ENCODE assay signal across 25 cellular contexts in genomic region chr7:105748701-105749100, GRCh38.
DNase-seq lines count a peak whose midpoint lies in the region; ATAC-seq and TF ChIP-seq lines count a peak whose summit lies in the region.
"Had no signal": no experiment of that assay in that cellular context is flagged by ENCODE, and none has a peak within 500 bp of the region (broad histone marks: within the 10 kb centered on the region; RNA-seq: fewer than 3 reads in every experiment).

No MANE protein-coding gene starts in this region.

- intact Hi-C loops in dorsolateral prefrontal cortex (cut with DNase I): no loop called here

- H2AFZ ChIP-seq in neural progenitor cell (replicated peaks): no peak overlapping the region
- H2AFZ ChIP-seq: parathyroid adenoma had no signal

- no peaks in the 10 kb centered on the region for H3K4me1 ChIP-seq in CD4-positive, CD25-positive, alpha-beta regulatory T cell (ENCODE audit: control insufficient read depth, insufficient read depth, low read length, poor library complexity, severe bottlenecking)
- H3K4me1 ChIP-seq in HUES64 (ENCODE audit: insufficient read depth, low read length) (peaks cover 19% of the 10 kb centered on the region), neural progenitor cell (peaks cover 27% of the 10 kb centered on the region)
- H3K4me1 ChIP-seq: BE2C, gastrocnemius medialis, parathyroid adenoma, testis had no signal

- H3F3A ChIP-seq in neural progenitor cell (ENCODE audit: low read depth): peaks cover 15% of the 10 kb centered on the region

- H3K27me3 ChIP-seq in CD4-positive, CD25-positive, alpha-beta regulatory T cell (ENCODE audit: control insufficient read depth, insufficient read depth, low read length): no peaks in the 10 kb centered on the region
- H3K27me3 ChIP-seq in HUES64 (ENCODE audit: insufficient read depth, low read length) (no peaks in the 10 kb centered on the region), neural progenitor cell (no peaks in the 10 kb centered on the region), dorsolateral prefrontal cortex (no peaks in the 10 kb centered on the region)
- H3K27me3 ChIP-seq: BE2C, gastrocnemius medialis, testis had no signal

- H3K4me3 ChIP-seq in CD4-positive, CD25-positive, alpha-beta regulatory T cell (ENCODE audit: low read depth, low read length): no peak overlapping the region
- H3K4me3 ChIP-seq in HUES64 (ENCODE audit: low read length) (no peak overlapping the region), neural progenitor cell (no peak overlapping the region), dorsolateral prefrontal cortex (no peak overlapping the region)
- H3K4me3 ChIP-seq: gastrocnemius medialis, skin epidermis, testis had no signal

- ATAC-seq in CD4-positive, CD25-positive, alpha-beta regulatory T cell (ENCODE audit: low read depth in 2 of 2): no peak
- no peak for ATAC-seq in GM19463 (IDR thresholded peaks at IDR 0.05; ENCODE audit: unreplicated experiment)
- ATAC-seq: activated CD4-positive, CD25-positive, alpha-beta regulatory T cell treated with anti-CD3 and anti-CD28 coated beads, Interleukin-2, amount 50 U/mL, for 24 hours; activated T-cell treated with anti-CD3 and anti-CD28 coated beads, Interleukin-2, amount 50 U/mL, for 72 hours; gastrocnemius medialis; T-helper 17 cell had no signal

- H3K9ac ChIP-seq in HUES64 (ENCODE audit: low read depth, low read length) (no peak overlapping the region), neural progenitor cell (no peak overlapping the region)
- H3K9ac ChIP-seq: parathyroid adenoma had no signal

- no peaks in the 10 kb centered on the region for H3K9me3 ChIP-seq in CD4-positive, CD25-positive, alpha-beta regulatory T cell (ENCODE audit: control insufficient read depth in 2 of 2, low read length in 2 of 2)
- H3K9me3 ChIP-seq in HUES64 (ENCODE audit: insufficient read depth, low read depth, low read length) (no peaks in the 10 kb centered on the region), neural progenitor cell (ENCODE audit: low read depth) (no peaks in the 10 kb centered on the region)
- H3K9me3 ChIP-seq: BE2C, gastrocnemius medialis, testis had no signal

- peak overlapping the region in 2 of 3 donors; percentile 1 to 73 for H3K27ac Mint-ChIP-seq in CD4-positive, CD25-positive, alpha-beta regulatory T cell
- no peak overlapping the region for H3K27ac Mint-ChIP-seq in chondrocyte (ENCODE audit: unreplicated experiment)
- no peak overlapping the region for H3K27ac Mint-ChIP-seq in neural progenitor cell
- H3K27ac Mint-ChIP-seq: activated T-cell treated with anti-CD3 and anti-CD28 coated beads, Interleukin-2, amount 50 U/mL, for 72 hours; stimulated activated naive CD8-positive, alpha-beta T cell treated with anti-CD3 and anti-CD28 coated beads, Interleukin-15, Interleukin-2, amounts not matched to agents 100 ng/mL and 50 ng/mL, for 24 hours; T-helper 17 cell had no signal

- peaks cover 32% of the 10 kb centered on the region for H3K36me3 Mint-ChIP-seq in CD4-positive, CD25-positive, alpha-beta regulatory T cell
- H3K36me3 Mint-ChIP-seq in chondrocyte (ENCODE audit: low read depth) (peaks cover 5% of the 10 kb centered on the region), neural progenitor cell (peaks cover 7% of the 10 kb centered on the region)

- no peaks in the 10 kb centered on the region for H3K27me3 Mint-ChIP-seq in CD4-positive, CD25-positive, alpha-beta regulatory T cell
- H3K27me3 Mint-ChIP-seq in chondrocyte (ENCODE audit: low read depth) (no peaks in the 10 kb centered on the region), neural progenitor cell (ENCODE audit: insufficient read depth, low read depth) (no peaks in the 10 kb centered on the region)
- H3K27me3 Mint-ChIP-seq: brain; stimulated activated naive CD8-positive, alpha-beta T cell treated with anti-CD3 and anti-CD28 coated beads, Interleukin-15, Interleukin-2, amounts not matched to agents 100 ng/mL and 50 ng/mL, for 24 hours had no signal

- no peak for DNase-seq in CD4-positive, CD25-positive, alpha-beta regulatory T cell
- DNase-seq in chondrocyte (ENCODE audit: low spot score) (no peak), neural progenitor cell (ENCODE audit: low spot score) (peak; percentile 31), dorsolateral prefrontal cortex (no peak)
- no peak for DNase-seq in activated naive CD4-positive, alpha-beta T cell (lab: John Stamatoyannopoulos, UW)
- DNase-seq: ACHN; activated CD4-positive, alpha-beta T cell treated with anti-CD3 and anti-CD28 coated beads, Interleukin-2, amount 50 U/mL, for 48 hours; activated T-cell treated with anti-CD3 and anti-CD28 coated beads, Interleukin-2, amount 50 U/mL, for 72 hours; BE2C; gastrocnemius medialis; NCI-H1105; NCI-H1930; NCI-H524; NK-92 treated with Interleukin-12 subunit alpha and Interleukin-12 subunit beta, amount 100 ng/mL, for 24 hours; retina; Right ventricle myocardium superior; T-helper 17 cell; testis had no signal

- H3K4me1 Mint-ChIP-seq in CD4-positive, CD25-positive, alpha-beta regulatory T cell: peaks cover 10 to 20% (median 14%) of the 10 kb centered on the region in 4 donors
- H3K4me1 Mint-ChIP-seq in chondrocyte (ENCODE audit: low read depth) (peaks cover 9% of the 10 kb centered on the region), neural progenitor cell (peaks cover 20% of the 10 kb centered on the region)

- H3K9me3 Mint-ChIP-seq in CD4-positive, CD25-positive, alpha-beta regulatory T cell: no peaks in the 10 kb centered on the region
- H3K9me3 Mint-ChIP-seq in chondrocyte (ENCODE audit: low read depth) (no peaks in the 10 kb centered on the region), neural progenitor cell (no peaks in the 10 kb centered on the region)
- H3K9me3 Mint-ChIP-seq: activated T-cell treated with anti-CD3 and anti-CD28 coated beads, Interleukin-2, amount 50 U/mL, for 72 hours; brain; stimulated activated naive CD8-positive, alpha-beta T cell treated with anti-CD3 and anti-CD28 coated beads, Interleukin-15, Interleukin-2, amounts not matched to agents 100 ng/mL and 50 ng/mL, for 24 hours had no signal

- WGBS in HUES64: 63% methylated on average over 3 of the region's 4 CpGs

- H3K4me2 ChIP-seq in neural progenitor cell: peak overlapping the region; percentile 27

- H3K4me3 Mint-ChIP-seq in CD4-positive, CD25-positive, alpha-beta regulatory T cell: no peak overlapping the region
- H3K4me3 Mint-ChIP-seq in chondrocyte (ENCODE audit: unreplicated experiment) (no peak overlapping the region), neural progenitor cell (no peak overlapping the region)
- H3K4me3 Mint-ChIP-seq: activated T-cell treated with anti-CD3 and anti-CD28 coated beads, Interleukin-2, amount 50 U/mL, for 72 hours; brain; stimulated activated naive CD8-positive, alpha-beta T cell treated with anti-CD3 and anti-CD28 coated beads, Interleukin-15, Interleukin-2, amounts not matched to agents 100 ng/mL and 50 ng/mL, for 24 hours; T-helper 17 cell had no signal

- H3K27ac ChIP-seq in CD4-positive, CD25-positive, alpha-beta regulatory T cell (ENCODE audit: insufficient read depth, low read length, poor library complexity, severe bottlenecking): no peak overlapping the region
- peak overlapping the region; percentile 59 for H3K27ac ChIP-seq in HUES64 (ENCODE audit: low read depth, low read length)
- peak overlapping the region; percentile 46 for H3K27ac ChIP-seq in neural progenitor cell
- no peak overlapping the region for H3K27ac ChIP-seq in dorsolateral prefrontal cortex
- H3K27ac ChIP-seq: gastrocnemius medialis, parathyroid adenoma, skin epidermis, testis had no signal

- H3K36me3 ChIP-seq in CD4-positive, CD25-positive, alpha-beta regulatory T cell (ENCODE audit: control insufficient read depth, insufficient read depth, low read length): peaks cover 23% of the 10 kb centered on the region
- H3K36me3 ChIP-seq in HUES64 (ENCODE audit: insufficient read depth, low read length) (no peaks in the 10 kb centered on the region; the same call in 1 of the 2 replicates), neural progenitor cell (no peaks in the 10 kb centered on the region)
- H3K36me3 ChIP-seq: BE2C, gastrocnemius medialis had no signal

- TF ChIP-seq CTCF in chondrocyte (IDR thresholded peaks at IDR 0.05) (peak; percentile 34), neural progenitor cell (IDR thresholded peaks at IDR 0.05) (peak; percentile 7), dorsolateral prefrontal cortex (IDR thresholded peaks at IDR 0.05 in 54 of 56, conservative IDR thresholded peaks at IDR 0.05 in 2 of 56; ENCODE audit: low read depth in 1 of 56, partially characterized antibody in 56 of 56) (no peak)

- peaks cover 41% of the 10 kb centered on the region for H4K20me1 ChIP-seq in neural progenitor cell (ENCODE audit: low read depth)

- no peaks in the 10 kb centered on the region for H3K79me2 ChIP-seq in neural progenitor cell (ENCODE audit: low read depth)

Comparison
In these comparisons a context has a peak if more than half of its experiments do, and no peak if none do; other contexts are left out.
1. H3K27ac ChIP-seq: peak in HUES64 (single experiment) and neural progenitor cell (single experiment); none in CD4-positive, CD25-positive, alpha-beta regulatory T cell (single experiment) and dorsolateral prefrontal cortex (0 of 59).
2. H3K27ac Mint-ChIP-seq: peak in CD4-positive, CD25-positive, alpha-beta regulatory T cell (2 of 3); none in chondrocyte (single experiment) and neural progenitor cell (single experiment).
3. CTCF ChIP-seq: peak in chondrocyte (single experiment) and neural progenitor cell (single experiment); none in dorsolateral prefrontal cortex (0 of 56).